In the genomic region with DNA sequence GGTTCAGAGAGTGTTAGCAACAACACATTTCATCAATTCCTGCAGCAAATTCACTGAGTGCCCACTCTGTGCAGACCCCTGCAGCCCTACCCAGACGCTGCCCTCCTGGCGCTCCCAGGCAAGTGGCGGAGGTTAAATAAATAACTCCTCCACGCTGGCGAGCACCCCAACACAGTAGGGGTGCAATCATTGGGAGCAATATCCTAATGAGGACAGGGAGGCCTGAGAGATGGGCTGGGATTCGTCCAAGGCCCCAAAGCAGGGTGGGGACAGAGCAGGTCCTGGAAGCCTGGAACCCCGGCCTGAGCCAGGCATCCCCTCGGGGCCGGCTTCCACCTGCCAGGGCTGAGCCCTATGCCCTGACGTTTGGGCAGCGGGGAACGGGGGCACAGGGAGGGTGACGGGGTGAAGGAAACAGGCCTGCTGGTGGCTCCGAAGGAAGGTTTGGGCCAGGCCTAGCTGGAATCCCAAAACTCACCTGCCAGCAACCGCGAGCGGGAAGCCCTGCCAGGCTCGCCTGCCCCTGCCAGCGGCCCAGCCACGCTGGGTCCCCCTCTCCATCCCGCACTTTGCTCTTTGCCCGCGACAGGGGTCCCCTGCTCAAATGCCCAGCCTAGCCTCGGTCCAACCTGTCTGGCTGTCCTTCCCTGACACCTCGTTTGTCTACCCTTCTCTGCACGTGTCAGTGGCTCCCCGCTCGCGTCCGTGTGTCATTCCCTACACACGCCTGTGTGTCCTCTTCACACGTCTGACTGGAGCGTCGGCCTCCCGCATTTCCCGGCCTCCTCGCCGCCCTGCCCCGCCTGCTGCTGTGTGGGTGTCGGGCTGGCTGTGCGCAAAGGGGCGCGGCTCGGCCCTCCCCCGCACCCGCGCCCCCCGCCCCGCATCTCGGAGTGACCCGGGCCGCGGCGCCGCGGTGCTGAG, we compare ENCODE assay signal across 8 cellular contexts. TPM values are rescaled to one million over a fixed set of nuclear protein-coding genes. Genes with fewer than 3 reads are reported as not detected.
A peak's percentile ranks its signal among the peaks of the same experiment; 100 is the strongest.
DNase-seq lines count a peak whose midpoint lies in the region; ATAC-seq, FAIRE-seq and TF ChIP-seq lines count a peak whose summit lies in the region.

No MANE protein-coding gene starts in this region.

- FAIRE-seq in GM19239 (lab: Jason Lieb, UNC): no peak

- no peaks in the 10 kb centered on the region for H3K4me1 ChIP-seq in Caco-2
- H3K4me1 ChIP-seq in trophoblast cell (ENCODE audit: control insufficient read depth in 1 of 2, insufficient read depth in 2 of 2, low read length in 2 of 2): peaks cover 5 to 10% of the 10 kb centered on the region in 2 experiments

- H4K12ac ChIP-seq in trophoblast cell (ENCODE audit: low read depth, low read length): no peak overlapping the region

- peaks cover 25% of the 10 kb centered on the region for H3K27me3 Mint-ChIP-seq in Caco-2 (ENCODE audit: insufficient read depth, unreplicated experiment)
- H3K27me3 Mint-ChIP-seq in activated CD4-positive, alpha-beta memory T cell treated with anti-CD3 and anti-CD28 coated beads, Interleukin-2, amount 10 ng/mL, durations not matched to agents 7 days and 5 days: peaks cover 73% of the 10 kb centered on the region

- no peaks in the 10 kb centered on the region for H3K79me2 ChIP-seq in trophoblast cell (ENCODE audit: control insufficient read depth, insufficient read depth, low read length, poor library complexity)

- peak overlapping the region; percentile 70 for H3K4me3 Mint-ChIP-seq in Caco-2 (ENCODE audit: unreplicated experiment)
- H3K4me3 Mint-ChIP-seq in activated CD4-positive, alpha-beta memory T cell treated with anti-CD3 and anti-CD28 coated beads, Interleukin-2, amount 10 ng/mL, durations not matched to agents 7 days and 5 days: no peak overlapping the region

- no peaks in the 10 kb centered on the region for H3K79me1 ChIP-seq in trophoblast cell (ENCODE audit: low read length)

- BruUV-seq in Caco-2 (replicated peaks; lab: Mats Ljungman, UMichigan): no TSS peak

- no peak overlapping the region for H3K18ac ChIP-seq in trophoblast cell (ENCODE audit: low read length)

- no peak overlapping the region for H2BK5ac ChIP-seq in trophoblast cell (ENCODE audit: low read depth, low read length, poor library complexity)

- H3K9ac ChIP-seq in trophoblast cell (ENCODE audit: low read length): no peak overlapping the region

- peak overlapping the region; percentile 74 for H3K4me2 ChIP-seq in trophoblast cell (ENCODE audit: low read length)

- H3K27ac Mint-ChIP-seq in Caco-2 (ENCODE audit: unreplicated experiment): no peak overlapping the region
- no peak overlapping the region for H3K27ac Mint-ChIP-seq in activated CD4-positive, alpha-beta memory T cell treated with anti-CD3 and anti-CD28 coated beads, Interleukin-2, amount 10 ng/mL, durations not matched to agents 7 days and 5 days

- DNase-seq in Caco-2 (no peak), SW480 (ENCODE audit: low spot score) (peak; percentile 33), foreskin fibroblast (peak in 1 of 2 donors; percentile 18), trophoblast cell (peak; percentile 41 to 52), GM19239 (ENCODE audit: insufficient read length, low spot score) (no peak), NCI-H2107 treated with DMSO at 0.1 percent for 48 hours (lab: John Stamatoyannopoulos, UW; ENCODE audit: unreplicated experiment) (no peak)
- DNase-seq in activated CD4-positive, alpha-beta memory T cell treated with anti-CD3 and anti-CD28 coated beads, Interleukin-2, amount 10 ng/mL, durations not matched to agents 7 days and 5 days: no peak

- CTCF ChIA-PET in Caco-2 (lab: Charles Lee): no interaction called here
- CTCF ChIA-PET in activated CD4-positive, alpha-beta memory T cell treated with anti-CD3 and anti-CD28 coated beads, Interleukin-2, amount 10 ng/mL, durations not matched to agents 7 days and 5 days (lab: Charles Lee): no interaction called here

- H3K23ac ChIP-seq in trophoblast cell (ENCODE audit: low read length): peak overlapping the region; percentile 80

- H3K4me3 ChIP-seq in Caco-2 (ENCODE audit: low read depth, low read length): peak overlapping the region; percentile 44
- H3K4me3 ChIP-seq in foreskin fibroblast (ENCODE audit: low read depth in 1 of 2, low read length in 2 of 2): peak overlapping the region; percentile 28 to 34
- peak overlapping the region; percentile 1 for H3K4me3 ChIP-seq in trophoblast cell (ENCODE audit: low read depth, low read length)

- no peak for ATAC-seq in HG02798 (IDR thresholded peaks at IDR 0.05; ENCODE audit: poor library complexity, unreplicated experiment)

- peaks cover 6% of the 10 kb centered on the region for H3K4me1 Mint-ChIP-seq in Caco-2 (ENCODE audit: low read depth, unreplicated experiment)
- H3K4me1 Mint-ChIP-seq in activated CD4-positive, alpha-beta memory T cell treated with anti-CD3 and anti-CD28 coated beads, Interleukin-2, amount 10 ng/mL, durations not matched to agents 7 days and 5 days: peaks cover 6% of the 10 kb centered on the region

- H2BK120ac ChIP-seq in trophoblast cell (ENCODE audit: insufficient read depth, low read length, poor library complexity): no peak overlapping the region

- no peak overlapping the region for H3K4ac ChIP-seq in trophoblast cell (ENCODE audit: low read depth, low read length)

- POLR2A ChIA-PET in Caco-2 (lab: Charles Lee): no interaction called here
- POLR2A ChIA-PET in activated CD4-positive, alpha-beta memory T cell treated with anti-CD3 and anti-CD28 coated beads, Interleukin-2, amount 10 ng/mL, durations not matched to agents 7 days and 5 days (lab: Charles Lee): no interaction called here

- H2AK5ac ChIP-seq in trophoblast cell (ENCODE audit: low read length): no peak overlapping the region

- no peaks in the 10 kb centered on the region; the same call in 1 of the 2 replicates for H3K9me3 ChIP-seq in Caco-2
- H3K9me3 ChIP-seq in trophoblast cell (ENCODE audit: insufficient read depth, low read depth, low read length): peaks cover 9% of the 10 kb centered on the region

- H3K14ac ChIP-seq in trophoblast cell (ENCODE audit: low read length): no peak overlapping the region

- H2AFZ ChIP-seq in trophoblast cell (ENCODE audit: insufficient read depth, low read length, poor library complexity): no peak overlapping the region

- TF ChIP-seq CTCF in Caco-2 (IDR thresholded peaks at IDR 0.05; ENCODE audit: insufficient read depth in 1 of 2, low read depth in 1 of 2, low read length in 1 of 2, severe bottlenecking in 1 of 2, unreplicated experiment in 1 of 2) (no peak), foreskin fibroblast (IDR thresholded peaks at IDR 0.05; ENCODE audit: low read depth, low read length) (no peak)

- no peaks in the 10 kb centered on the region for H3K36me3 Mint-ChIP-seq in Caco-2 (ENCODE audit: insufficient read depth, unreplicated experiment)
- H3K36me3 Mint-ChIP-seq in activated CD4-positive, alpha-beta memory T cell treated with anti-CD3 and anti-CD28 coated beads, Interleukin-2, amount 10 ng/mL, durations not matched to agents 7 days and 5 days (ENCODE audit: low read depth): no peaks in the 10 kb centered on the region

- intact Hi-C loops in Caco-2 (cut with micrococcal nuclease; ENCODE audit: unreplicated experiment): loop anchor here (5.0 kb wide), 1 partner anchor 56 kb away; no protein-coding TSS in a partner anchor

- no peaks in the 10 kb centered on the region for H3K9me3 Mint-ChIP-seq in Caco-2 (ENCODE audit: unreplicated experiment)
- H3K9me3 Mint-ChIP-seq in activated CD4-positive, alpha-beta memory T cell treated with anti-CD3 and anti-CD28 coated beads, Interleukin-2, amount 10 ng/mL, durations not matched to agents 7 days and 5 days: no peaks in the 10 kb centered on the region

- H3K36me3 ChIP-seq in Caco-2 (ENCODE audit: control insufficient read depth, insufficient read depth, low read length) (no peaks in the 10 kb centered on the region), trophoblast cell (ENCODE audit: control insufficient read depth in 1 of 2, insufficient read depth in 2 of 2, low read length in 2 of 2) (no peaks in the 10 kb centered on the region)

- no peak overlapping the region for H4K91ac ChIP-seq in trophoblast cell (ENCODE audit: low read depth, low read length)

- H3K27ac ChIP-seq in trophoblast cell (ENCODE audit: low read depth, low read length): no peak overlapping the region

- WGBS in trophoblast cell (ENCODE audit: extremely low coverage, insufficient coverage, insufficient read length): no CpG with 5 or more reads among the region's 56 CpGs

- no peak overlapping the region for H4K8ac ChIP-seq in trophoblast cell (ENCODE audit: low read depth, low read length)

- H3K27me3 ChIP-seq in Caco-2 (replicated peaks; ENCODE audit: control insufficient read depth, insufficient read depth, low read length) (peaks cover 9% of the 10 kb centered on the region), trophoblast cell (ENCODE audit: insufficient read depth, low read length) (peaks cover 51% of the 10 kb centered on the region)

- no peak overlapping the region for H2BK12ac ChIP-seq in trophoblast cell (ENCODE audit: low read length)

RNA-seq across cellular contexts. Expression of gene BEAN1, which starts 0.7 kb away (rescaled TPM):
- not detected in 2 replicates for total RNA-seq in Caco-2 (2022)
- polyA plus RNA-seq in trophoblast cell (2013): 1.0 and 1.2 TPM in 2 replicates
- not detected for total RNA-seq in activated CD4-positive, alpha-beta memory T cell treated with anti-CD3 and anti-CD28 coated beads, Interleukin-2, amount 10 ng/mL, durations not matched to agents 7 days and 5 days

RNA-seq across cellular contexts. Expression of gene CDH5, which starts 59.9 kb away (rescaled TPM):
- 0.25 and 0.26 TPM in 2 replicates for total RNA-seq in Caco-2 (2022)
- polyA plus RNA-seq in trophoblast cell (2013): 93.1 and 99.2 TPM in 2 replicates
- total RNA-seq in activated CD4-positive, alpha-beta memory T cell treated with anti-CD3 and anti-CD28 coated beads, Interleukin-2, amount 10 ng/mL, durations not matched to agents 7 days and 5 days: not detected

Comparison
In these comparisons a context has a peak if more than half of its experiments do, and no peak if none do; other contexts are left out.
1. DNase-seq: peak in SW480 (single experiment) and trophoblast cell (2 of 2); none in Caco-2 (0 of 2), GM19239 (single experiment), activated CD4-positive, alpha-beta memory T cell treated with anti-CD3 and anti-CD28 coated beads, Interleukin-2, amount 10 ng/mL, durations not matched to agents 7 days and 5 days (single experiment) and NCI-H2107 treated with DMSO at 0.1 percent for 48 hours (single experiment).
2. Peak in every context shown above with its lines, with median percentiles within 50 percentile points of each other: H3K4me3 ChIP-seq.